8 cellular contexts compared by ENCODE assay signal in genomic region chr2:10123281-10123680, GRCh38. TPM values are rescaled to one million over a fixed set of nuclear protein-coding genes. Genes with fewer than 3 reads are reported as not detected.
DNase-seq lines count a peak whose midpoint lies in the region; ATAC-seq and TF ChIP-seq lines count a peak whose summit lies in the region.

No MANE protein-coding gene starts in this region.

- no peak overlapping the region for H4K91ac ChIP-seq in neuronal stem cell (ENCODE audit: low read depth, low read length, poor library complexity)

- H3K27ac ChIP-seq in OCI-LY3 (ENCODE audit: low read length) (peak overlapping the region; percentile 69), ectodermal cell (ENCODE audit: insufficient read depth, low read depth, low read length, poor library complexity, severe bottlenecking) (no peak overlapping the region), neuronal stem cell (replicated peaks; ENCODE audit: low read length) (no peak overlapping the region)

- no peak overlapping the region for H3K4ac ChIP-seq in neuronal stem cell (ENCODE audit: low read length)

- no peak for ATAC-seq in GM19455 (IDR thresholded peaks at IDR 0.05; ENCODE audit: unreplicated experiment)

- H3K36me3 ChIP-seq in GM06990 (ENCODE audit: control insufficient read depth, insufficient read depth, low read length) (peaks cover 7% of the 10 kb centered on the region), OCI-LY3 (replicated peaks; ENCODE audit: low read depth, low read length) (peaks cover 55% of the 10 kb centered on the region), ectodermal cell (ENCODE audit: control insufficient read depth, insufficient read depth, low read length) (peaks cover 25% of the 10 kb centered on the region), neuronal stem cell (replicated peaks in 1 of 2; ENCODE audit: control insufficient read depth in 2 of 2, insufficient read depth in 2 of 2, low read length in 2 of 2) (peaks cover 22 to 53% of the 10 kb centered on the region in 2 donors)

- no peak overlapping the region for H2AFZ ChIP-seq in OCI-LY3 (ENCODE audit: low read depth, low read length)
- peak overlapping the region; percentile 87 for H2AFZ ChIP-seq in neuronal stem cell (ENCODE audit: low read length)

- H3K14ac ChIP-seq in neuronal stem cell (ENCODE audit: low read length) = no peak overlapping the region

- H3K27me3 ChIP-seq in GM06990 (replicated peaks; ENCODE audit: control insufficient read depth, insufficient read depth, low read length) (no peaks in the 10 kb centered on the region), OCI-LY3 (ENCODE audit: low read depth, low read length) (no peaks in the 10 kb centered on the region), ectodermal cell (ENCODE audit: control insufficient read depth, insufficient read depth, low read length, poor library complexity, severe bottlenecking) (peaks cover 8% of the 10 kb centered on the region), neuronal stem cell (ENCODE audit: control insufficient read depth in 3 of 3, insufficient read depth in 3 of 3, low read depth in 1 of 3, low read length in 3 of 3) (no peaks in the 10 kb centered on the region)

- H2BK15ac ChIP-seq in neuronal stem cell (ENCODE audit: low read length) = no peak overlapping the region

- peaks cover 40% of the 10 kb centered on the region for H4K20me1 ChIP-seq in OCI-LY3 (ENCODE audit: insufficient read depth, low read length)

- no peak overlapping the region for H2BK120ac ChIP-seq in neuronal stem cell (ENCODE audit: low read depth, low read length)

- peak overlapping the region; percentile 88 for H3K4me2 ChIP-seq in OCI-LY3 (ENCODE audit: low read length)
- H3K4me2 ChIP-seq in neuronal stem cell (ENCODE audit: insufficient read depth, low read length, poor library complexity, severe bottlenecking) = peak overlapping the region; percentile 83

- H3K18ac ChIP-seq in neuronal stem cell (ENCODE audit: low read length) = peak overlapping the region; percentile 96

- no peak overlapping the region for H3K23ac ChIP-seq in neuronal stem cell (ENCODE audit: low read depth, low read length, poor library complexity)

- TF ChIP-seq CTCF in GM06990 (IDR thresholded peaks at IDR 0.05; ENCODE audit: insufficient read depth, low read length, poor library complexity, severe bottlenecking) = no peak
- no peak for TF ChIP-seq CTCF in OCI-LY3 (IDR thresholded peaks at IDR 0.05; ENCODE audit: low read depth, low read length)

- H3K4me1 ChIP-seq in OCI-LY3 (ENCODE audit: low read length) (peaks cover 34% of the 10 kb centered on the region), ectodermal cell (ENCODE audit: control insufficient read depth, insufficient read depth, low read length) (peaks cover 5% of the 10 kb centered on the region), neuronal stem cell (ENCODE audit: control insufficient read depth in 2 of 2, insufficient read depth in 1 of 2, low read depth in 1 of 2, low read length in 2 of 2) (peaks cover 8 to 16% of the 10 kb centered on the region in 2 donors)

- H3K79me2 ChIP-seq in OCI-LY3 (ENCODE audit: low read length) = peaks cover 82% of the 10 kb centered on the region

- no peak overlapping the region for H2AK5ac ChIP-seq in neuronal stem cell (ENCODE audit: low read depth, low read length)

- WGBS in ectodermal cell, 2 experiments = 1% methylated on average over 18 of the region's 18 CpGs
- WGBS in neuronal stem cell (ENCODE audit: extremely low coverage in 2 of 2, insufficient read length in 2 of 2, insufficient replicate concordance in 1 of 2), 2 donors = no CpG with 5 or more reads among the region's 18 CpGs

- H2BK12ac ChIP-seq in neuronal stem cell (ENCODE audit: low read length) = no peak overlapping the region

- no peak overlapping the region for H4K8ac ChIP-seq in neuronal stem cell (ENCODE audit: low read depth, low read length)

- H2BK5ac ChIP-seq in neuronal stem cell (ENCODE audit: low read length) = no peak overlapping the region

- peak overlapping the region; percentile 94 for H3K9ac ChIP-seq in OCI-LY3 (ENCODE audit: low read length)
- H3K9ac ChIP-seq in neuronal stem cell (ENCODE audit: low read depth, low read length, poor library complexity) = peak overlapping the region; percentile 97

- peak overlapping the region; percentile 90 for H3K4me3 ChIP-seq in GM06990 (replicated peaks; ENCODE audit: low read depth, low read length)
- H3K4me3 ChIP-seq in OCI-LY3 (ENCODE audit: low read length) = peak overlapping the region; percentile 90
- peak overlapping the region; percentile 84 for H3K4me3 ChIP-seq in ectodermal cell (ENCODE audit: insufficient read depth, low read depth, low read length)
- peak overlapping the region; percentile 94 to 96 for H3K4me3 ChIP-seq in neuronal stem cell (ENCODE audit: low read length in 2 of 2)

- H3K9me3 ChIP-seq in OCI-LY3 (ENCODE audit: insufficient read depth, low read length) (no peaks in the 10 kb centered on the region), ectodermal cell (ENCODE audit: control insufficient read depth, low read length) (no peaks in the 10 kb centered on the region), neuronal stem cell (replicated peaks in 1 of 2; ENCODE audit: control insufficient read depth in 2 of 2, insufficient read depth in 1 of 2, low read depth in 1 of 2, low read length in 2 of 2) (no peaks in the 10 kb centered on the region)

- DNase-seq in GM06990 (ENCODE audit: extremely low read depth, insufficient read length) (no peak), neuronal stem cell (ENCODE audit: low spot score) (no peak), NCI-H1436 (lab: John Stamatoyannopoulos, UW) (no peak), GM03348 (ENCODE audit: low spot score) (no peak), HK-2 (ENCODE audit: unreplicated experiment) (no peak)

- H3K79me1 ChIP-seq in neuronal stem cell (ENCODE audit: low read depth, low read length) = peaks cover 6% of the 10 kb centered on the region

RNA-seq across cellular contexts. Expression of gene RRM2, which starts 0.7 kb away (rescaled TPM):
- 122 TPM for polyA plus RNA-seq in ectodermal cell (2013, experiment 1 of 4)
- 110 TPM for polyA plus RNA-seq in ectodermal cell (2013, experiment 2 of 4)
- 87.4 TPM for polyA plus RNA-seq in ectodermal cell (2013, experiment 3 of 4)
- 86.9 TPM for polyA plus RNA-seq in ectodermal cell (2013, experiment 4 of 4)
- 66.4 TPM for polyA plus RNA-seq in neuronal stem cell (2013, experiment 1 of 2)
- 69.3 TPM for polyA plus RNA-seq in neuronal stem cell (2013, experiment 2 of 2)

RNA-seq across cellular contexts. Expression of gene CYS1, which starts 43.1 kb away (rescaled TPM):
- 1.0 TPM for polyA plus RNA-seq in ectodermal cell (2013, experiment 1 of 4)
- 0.28 TPM for polyA plus RNA-seq in ectodermal cell (2013, experiment 2 of 4)
- 0.43 TPM for polyA plus RNA-seq in ectodermal cell (2013, experiment 3 of 4)
- polyA plus RNA-seq in ectodermal cell (2013, experiment 4 of 4) = 0.16 TPM
- 0.26 TPM for polyA plus RNA-seq in neuronal stem cell (2013, experiment 1 of 2)
- polyA plus RNA-seq in neuronal stem cell (2013, experiment 2 of 2) = 0.24 TPM
